In genomic region chr6:52407467-52407866, GRCh38 we compare ENCODE assay signal across 1 cellular context.
TF ChIP-seq lines count a peak whose summit lies in the region.

No MANE protein-coding gene starts in this region.

TF ChIP-seq in HEK293, 187 proteins besides CTCF, POLR2A, EP300 and RAD21 (continued from another document):
- no peak for TF ChIP-seq ELK4 (IDR thresholded peaks at IDR 0.05; ENCODE audit: borderline replicate concordance, low read depth, low read length)
- TF ChIP-seq ZSCAN18 (tag by site-specific recombination; IDR thresholded peaks at IDR 0.05), result no peak
- TF ChIP-seq ZFP37 (tag by site-specific recombination; IDR thresholded peaks at IDR 0.05), result no peak
- TF ChIP-seq ZNF362 (tag by site-specific recombination; IDR thresholded peaks at IDR 0.05), result peak; percentile 74; the same call in 1 of the 2 replicates
- no peak for TF ChIP-seq ZNF221 (tag by site-specific recombination; IDR thresholded peaks at IDR 0.05; ENCODE audit: borderline replicate concordance)
